ENCODE assay signal across 22 cellular contexts in genomic region chr7:33503014-33503413, GRCh38.
DNase-seq lines count a peak whose midpoint lies in the region; ATAC-seq, FAIRE-seq and TF ChIP-seq lines count a peak whose summit lies in the region.
"Had no signal": no experiment of that assay in that cellular context is flagged by ENCODE, and none has a peak within 500 bp of the region (broad histone marks: within the 10 kb centered on the region; RNA-seq: fewer than 3 reads in every experiment).

No MANE protein-coding gene starts in this region.

- TF ChIP-seq CTCF in bronchial epithelial cell (IDR thresholded peaks at IDR 0.05; ENCODE audit: insufficient read depth, low read length, severe bottlenecking) = no peak
- TF ChIP-seq CTCF in foreskin keratinocyte (conservative IDR thresholded peaks at IDR 0.05) = no peak
- TF ChIP-seq CTCF in kidney (IDR thresholded peaks at IDR 0.05; ENCODE audit: borderline replicate concordance, extremely low read depth, insufficient read depth) = no peak
- TF ChIP-seq CTCF in stomach (IDR thresholded peaks at IDR 0.05) = no peak

- no peaks in the 10 kb centered on the region for H3K9me3 ChIP-seq in kidney (ENCODE audit: control insufficient read depth in 1 of 2, low read length in 2 of 2)
- H3K9me3 ChIP-seq in stomach = no peaks in the 10 kb centered on the region
- H3K9me3 ChIP-seq: BLaER1, Caco-2 had no signal

- peak; percentile 13 for DNase-seq in NCI-H1105 treated with DMSO at 0.1 percent for 48 hours (lab: John Stamatoyannopoulos, UW)
- DNase-seq in NCI-H1105 (lab: John Stamatoyannopoulos, UW) = no peak
- DNase-seq in bronchial epithelial cell (ENCODE audit: low read depth) = peak; percentile 80
- peak; percentile 26 to 61 for DNase-seq in foreskin keratinocyte
- DNase-seq in kidney = no peak
- DNase-seq in stomach = no peak
- DNase-seq: Caco-2; CD4-positive, CD25-positive, alpha-beta regulatory T cell; CD8-positive, alpha-beta T cell; DMS153; DND-41; H9 had no signal

- H3K4me3 ChIP-seq in bronchial epithelial cell (ENCODE audit: low read depth, low read length) (no peak overlapping the region), urinary bladder (ENCODE audit: low read depth, low read length) (no peak overlapping the region), kidney (ENCODE audit: low read length in 2 of 2) (no peak overlapping the region), stomach (no peak overlapping the region)
- H3K4me3 ChIP-seq: BLaER1, GM23338 had no signal

- H3K9ac ChIP-seq in kidney (ENCODE audit: low read length in 2 of 2) = no peak overlapping the region
- H3K9ac ChIP-seq: BLaER1 had no signal

- intact Hi-C loops in kidney (cut with DNase I) = no loop called here
- intact Hi-C loops in stomach (cut with DNase I; ENCODE audit: low total_unique reads) = no loop called here

- FAIRE-seq in bronchial epithelial cell (lab: Jason Lieb, UNC) = peak; percentile 85
- FAIRE-seq in kidney (lab: Jason Lieb, UNC) = no peak
- FAIRE-seq: A204.1, G401.6, GM12892 had no signal

- no peak for TF ChIP-seq POLR2A in stomach (IDR thresholded peaks at IDR 0.05)

- H3K4me1 ChIP-seq in foreskin keratinocyte = no peaks in the 10 kb centered on the region
- H3K4me1 ChIP-seq in urinary bladder (ENCODE audit: insufficient read depth) = no peaks in the 10 kb centered on the region
- no peaks in the 10 kb centered on the region for H3K4me1 ChIP-seq in kidney (ENCODE audit: control insufficient read depth in 1 of 2, insufficient read depth in 1 of 2, low read depth in 1 of 2, low read length in 2 of 2)
- peaks cover 0 to 5% (median 0%) of the 10 kb centered on the region in 4 donors for H3K4me1 ChIP-seq in stomach
- H3K4me1 ChIP-seq: BLaER1, Caco-2 had no signal

- H3K27ac ChIP-seq in foreskin keratinocyte (no peak overlapping the region), urinary bladder (ENCODE audit: low read depth) (peak overlapping the region; percentile 10), kidney (ENCODE audit: low read depth in 2 of 2, low read length in 2 of 2) (no peak overlapping the region), stomach (no peak overlapping the region)
- H3K27ac ChIP-seq: 22Rv1, BLaER1, C4-2B had no signal

- peak; percentile 86 for ATAC-seq in foreskin keratinocyte
- ATAC-seq in GM21825 (IDR thresholded peaks at IDR 0.05; ENCODE audit: unreplicated experiment) = no peak
- ATAC-seq: CD8-positive, alpha-beta T cell; HCT116 had no signal

- H3K27me3 ChIP-seq in bronchial epithelial cell (ENCODE audit: control insufficient read depth, insufficient read depth, low read length) (no peaks in the 10 kb centered on the region), foreskin keratinocyte (no peaks in the 10 kb centered on the region), stomach (no peaks in the 10 kb centered on the region)
- H3K27me3 ChIP-seq: BLaER1 had no signal

- 92% methylated on average over 9 of the region's 9 CpGs for WGBS in urinary bladder
- 50 to 84% (median 62%) methylated on average over 9 of the region's 9 CpGs for WGBS in stomach, 5 donors

- H3K36me3 ChIP-seq in bronchial epithelial cell (ENCODE audit: control insufficient read depth, insufficient read depth, low read length) (no peaks in the 10 kb centered on the region), urinary bladder (ENCODE audit: insufficient read depth) (no peaks in the 10 kb centered on the region), kidney (ENCODE audit: control insufficient read depth in 1 of 2, insufficient read depth in 2 of 2, low read length in 2 of 2) (no peaks in the 10 kb centered on the region), stomach (peaks cover 0 to 13% (median 0%) of the 10 kb centered on the region in 4 donors)
- H3K36me3 ChIP-seq: BLaER1 had no signal

- TF ChIP-seq EP300 in stomach (IDR thresholded peaks at IDR 0.05) = no peak

Comparison
In these comparisons a context has a peak if more than half of its experiments do, and no peak if none do; other contexts are left out.
1. DNase-seq: peak in NCI-H1105 treated with DMSO at 0.1 percent for 48 hours (single experiment), bronchial epithelial cell (single experiment) and foreskin keratinocyte (2 of 2); none in NCI-H1105 (single experiment), kidney (single experiment) and stomach (single experiment).